20 cellular contexts compared by ENCODE assay signal in genomic region chr16:83955218-83956130, GRCh38. TPM values are rescaled to one million over a fixed set of nuclear protein-coding genes. Genes with fewer than 3 reads are reported as not detected.
DNase-seq lines count a peak whose midpoint lies in the region; TF ChIP-seq lines count a peak whose summit lies in the region.
"Had no signal": no experiment of that assay in that cellular context is flagged by ENCODE, and none has a peak within 500 bp of the region (broad histone marks: within the 10 kb centered on the region; RNA-seq: fewer than 3 reads in every experiment).

No MANE protein-coding gene starts in this region.

- H3K27ac ChIP-seq in brain microvascular endothelial cell (no peak overlapping the region), skeletal muscle tissue (ENCODE audit: low read depth, low read length) (no peak overlapping the region)
- H3K27ac ChIP-seq: 22Rv1 had no signal

- no peaks in the 10 kb centered on the region for H3K9me3 ChIP-seq in skeletal muscle tissue (ENCODE audit: control insufficient read depth in 3 of 3, low read length in 3 of 3)
- H3K9me3 ChIP-seq: transverse colon had no signal

- peaks cover 47 to 68% (median 64%) of the 10 kb centered on the region in 3 donors for H3K4me1 ChIP-seq in skeletal muscle tissue (ENCODE audit: control insufficient read depth in 3 of 3, insufficient read depth in 3 of 3, low read length in 3 of 3)

- TF ChIP-seq CTCF in brain microvascular endothelial cell (IDR thresholded peaks at IDR 0.05; ENCODE audit: low read depth, low read length, missing control alignments) (no peak), fibroblast of villous mesenchyme (IDR thresholded peaks at IDR 0.05; ENCODE audit: insufficient read depth, low read depth, low read length) (no peak)

- H3K27me3 ChIP-seq in brain microvascular endothelial cell (replicated peaks), result no peaks in the 10 kb centered on the region
- H3K27me3 ChIP-seq in skeletal muscle tissue (ENCODE audit: control insufficient read depth in 3 of 3, insufficient read depth in 3 of 3, low read length in 3 of 3), result no peaks in the 10 kb centered on the region
- H3K27me3 ChIP-seq: transverse colon had no signal

- H3K9ac ChIP-seq in skeletal muscle tissue (ENCODE audit: low read depth in 1 of 3, low read length in 3 of 3), result peak overlapping the region in 1 of 3 donors; percentile 96

- H3K36me3 ChIP-seq in brain microvascular endothelial cell (replicated peaks) (peaks cover 8% of the 10 kb centered on the region), skeletal muscle tissue (ENCODE audit: control insufficient read depth in 3 of 3, insufficient read depth in 3 of 3, low read length in 3 of 3) (peaks cover 24 to 28% (median 25%) of the 10 kb centered on the region in 3 donors)

- in situ Hi-C loops in brain microvascular endothelial cell (cut with HindIII; ENCODE audit: low pct_ligation_motif_present, low sequenced_read_pairs), result no loop called here

- DNase-seq in DMS 273 (lab: John Stamatoyannopoulos, UW; ENCODE audit: unreplicated experiment) (peak; percentile 73), DMS 273 treated with DMSO at 0.1 percent for 48 hours (lab: John Stamatoyannopoulos, UW) (no peak), brain microvascular endothelial cell (peak; percentile 55), fibroblast of villous mesenchyme (ENCODE audit: low read depth) (peak; percentile 32), NCI-H510A treated with DMSO at 0.1 percent for 48 hours (lab: John Stamatoyannopoulos, UW) (no peak), NCI-H526 treated with DMSO at 0.1 percent for 48 hours (lab: John Stamatoyannopoulos, UW) (no peak)
- DNase-seq in activated CD8-positive, alpha-beta memory T cell treated with anti-CD3 and anti-CD28 coated beads for 24 hours, result no peak
- DNase-seq: activated CD4-positive, alpha-beta T cell treated with anti-CD3 and anti-CD28 coated beads for 48 hours; activated naive CD4-positive, alpha-beta T cell; CD4-positive, CD25-positive, alpha-beta regulatory T cell; effector CD4-positive, alpha-beta T cell; KBM-7; NCI-H1105; SIG-M5; stimulated activated CD4-positive, alpha-beta T cell treated with anti-CD3 and anti-CD28 coated beads, Interleukin-4, amount 100 ng/mL, for 4 hours had no signal

- H3K4me3 ChIP-seq in brain microvascular endothelial cell (ENCODE audit: low read depth, low read length) (no peak overlapping the region), fibroblast of villous mesenchyme (ENCODE audit: low read depth, low read length) (no peak overlapping the region), skeletal muscle tissue (ENCODE audit: low read length in 3 of 3) (peak overlapping the region in 2 of 3 donors; percentile 86 to 91)
- H3K4me3 ChIP-seq: transverse colon had no signal

RNA-seq across cellular contexts. Expression of gene OSGIN1, which starts 2.4 kb away (rescaled TPM):
- 3.2 and 6.5 TPM in 2 replicates for total RNA-seq in fibroblast of villous mesenchyme
- 0.52 TPM for total RNA-seq in skeletal muscle tissue

RNA-seq across cellular contexts. Expression of gene NECAB2, which starts 12.6 kb away (rescaled TPM):
- not detected in 2 replicates for total RNA-seq in fibroblast of villous mesenchyme
- total RNA-seq in skeletal muscle tissue, result not detected
- total RNA-seq: CD4-positive, CD25-positive, alpha-beta regulatory T cell; Daoy; glomerular endothelial cell had no signal

RNA-seq across cellular contexts. Expression of gene MLYCD, which starts 56.6 kb away (rescaled TPM):
- 2.6 and 3.2 TPM in 2 replicates for total RNA-seq in fibroblast of villous mesenchyme
- total RNA-seq in skeletal muscle tissue, result 3.1 TPM

Comparison
In these comparisons a context has a peak if more than half of its experiments do, and no peak if none do; other contexts are left out.
1. DNase-seq: peak in DMS 273 (single experiment), brain microvascular endothelial cell (single experiment) and fibroblast of villous mesenchyme (single experiment); none in DMS 273 treated with DMSO at 0.1 percent for 48 hours (single experiment), NCI-H510A treated with DMSO at 0.1 percent for 48 hours (single experiment), activated CD8-positive, alpha-beta memory T cell treated with anti-CD3 and anti-CD28 coated beads for 24 hours (single experiment) and NCI-H526 treated with DMSO at 0.1 percent for 48 hours (single experiment).
2. H3K4me3 ChIP-seq: peak in skeletal muscle tissue (2 of 3); none in brain microvascular endothelial cell (single experiment) and fibroblast of villous mesenchyme (single experiment).